In genomic region chr19:57818378-57818777, GRCh38 we compare ENCODE assay signal across 13 cellular contexts. TPM values are rescaled to one million over a fixed set of nuclear protein-coding genes. Genes with fewer than 3 reads are reported as not detected.
DNase-seq lines count a peak whose midpoint lies in the region; ATAC-seq and TF ChIP-seq lines count a peak whose summit lies in the region.
"Had no signal": no experiment of that assay in that cellular context is flagged by ENCODE, and none has a peak within 500 bp of the region (broad histone marks: within the 10 kb centered on the region; RNA-seq: fewer than 3 reads in every experiment).

No MANE protein-coding gene starts in this region.

- CTCF ChIA-PET in activated naive CD4-positive, alpha-beta T cell treated with anti-CD3 and anti-CD28 coated beads for 36 hours (lab: Charles Lee): interaction anchor here (0.6 to 1.0 kb wide), 3 partner anchors 13 to 1712 kb away, joined by 3 read pairs; no protein-coding TSS in a partner anchor

- H3K9me3 Mint-ChIP-seq in activated naive CD4-positive, alpha-beta T cell treated with anti-CD3 and anti-CD28 coated beads for 36 hours: no peaks in the 10 kb centered on the region
- H3K9me3 Mint-ChIP-seq in endodermal cell: no peaks in the 10 kb centered on the region
- H3K9me3 Mint-ChIP-seq in stimulated activated effector memory CD8-positive, alpha-beta T cell treated with anti-CD3 and anti-CD28 coated beads, Interleukin-12 subunit alpha, Interleukin-12 subunit beta, amount 100 ng/mL, for 72 hours: no peaks in the 10 kb centered on the region

- no peak overlapping the region for H3K9ac ChIP-seq in endodermal cell (ENCODE audit: extremely low read depth, low read length, poor library complexity, severe bottlenecking)

- H3K27ac Mint-ChIP-seq in activated naive CD4-positive, alpha-beta T cell treated with anti-CD3 and anti-CD28 coated beads for 36 hours: no peak overlapping the region
- H3K27ac Mint-ChIP-seq in endodermal cell: peak overlapping the region; percentile 97
- no peak overlapping the region for H3K27ac Mint-ChIP-seq in stimulated activated effector memory CD8-positive, alpha-beta T cell treated with anti-CD3 and anti-CD28 coated beads, Interleukin-12 subunit alpha, Interleukin-12 subunit beta, amount 100 ng/mL, for 72 hours

- no peak overlapping the region for H3K4me3 ChIP-seq in endodermal cell (ENCODE audit: low read length)

- H3K4me3 Mint-ChIP-seq in activated naive CD4-positive, alpha-beta T cell treated with anti-CD3 and anti-CD28 coated beads for 36 hours: peak overlapping the region; percentile 99
- peak overlapping the region; percentile 95 for H3K4me3 Mint-ChIP-seq in endodermal cell
- H3K4me3 Mint-ChIP-seq in stimulated activated effector memory CD8-positive, alpha-beta T cell treated with anti-CD3 and anti-CD28 coated beads, Interleukin-12 subunit alpha, Interleukin-12 subunit beta, amount 100 ng/mL, for 72 hours: peak overlapping the region; percentile 98

- no peak overlapping the region for H3K27ac ChIP-seq in endodermal cell (ENCODE audit: low read depth, low read length)

- H3K27me3 ChIP-seq in endodermal cell (ENCODE audit: control insufficient read depth, insufficient read depth, low read length, poor library complexity, severe bottlenecking): no peaks in the 10 kb centered on the region

- peaks cover 45% of the 10 kb centered on the region for H3K4me1 Mint-ChIP-seq in activated naive CD4-positive, alpha-beta T cell treated with anti-CD3 and anti-CD28 coated beads for 36 hours (ENCODE audit: low read depth)
- H3K4me1 Mint-ChIP-seq in endodermal cell: peaks cover 43% of the 10 kb centered on the region
- H3K4me1 Mint-ChIP-seq in stimulated activated effector memory CD8-positive, alpha-beta T cell treated with anti-CD3 and anti-CD28 coated beads, Interleukin-12 subunit alpha, Interleukin-12 subunit beta, amount 100 ng/mL, for 72 hours: peaks cover 58% of the 10 kb centered on the region

- intact Hi-C loops in activated naive CD4-positive, alpha-beta T cell treated with anti-CD3 and anti-CD28 coated beads for 36 hours (cut with micrococcal nuclease): loop anchor here (5.0 to 10.0 kb wide), 2 partner anchors 91 to 336 kb away; partner anchors contain the start of genes ZNF329 and ZNF671

- H3K36me3 ChIP-seq in endodermal cell (ENCODE audit: control insufficient read depth, insufficient read depth, low read length): peaks cover 13% of the 10 kb centered on the region

- H3K27me3 Mint-ChIP-seq in activated naive CD4-positive, alpha-beta T cell treated with anti-CD3 and anti-CD28 coated beads for 36 hours (ENCODE audit: low read depth): no peaks in the 10 kb centered on the region
- H3K27me3 Mint-ChIP-seq in endodermal cell (ENCODE audit: insufficient read depth): no peaks in the 10 kb centered on the region

- DNase-seq in activated naive CD4-positive, alpha-beta T cell treated with anti-CD3 and anti-CD28 coated beads for 36 hours: no peak
- DNase-seq in activated naive CD4-positive, alpha-beta T cell treated with Interleukin-2 at 50 U/mL for 16 hours: no peak
- DNase-seq in OCI-M1 (lab: John Stamatoyannopoulos, UW): peak; percentile 45
- peak; percentile 59 for DNase-seq in endodermal cell
- no peak for DNase-seq in stimulated activated effector memory CD8-positive, alpha-beta T cell treated with anti-CD3 and anti-CD28 coated beads, Interleukin-12 subunit alpha, Interleukin-12 subunit beta, amount 100 ng/mL, for 72 hours (ENCODE audit: low spot score in 2 of 2)
- DNase-seq in nucleus accumbens (lab: John Stamatoyannopoulos, UW): no peak
- DNase-seq: activated CD4-positive, alpha-beta T cell treated with anti-CD3 and anti-CD28 coated beads for 1 hour; kidney; NCI-H1436 treated with DMSO at 0.1 percent for 48 hours; SIG-M5; small intestine had no signal

- no peak for ATAC-seq in stimulated activated effector memory CD8-positive, alpha-beta T cell treated with anti-CD3 and anti-CD28 coated beads, Interleukin-12 subunit alpha, Interleukin-12 subunit beta, amount 100 ng/mL, for 72 hours
- ATAC-seq in HG03354 (IDR thresholded peaks at IDR 0.05; ENCODE audit: poor library complexity, severe bottlenecking, unreplicated experiment) (no peak), HG02642 (IDR thresholded peaks at IDR 0.05; ENCODE audit: poor library complexity, unreplicated experiment) (no peak)

- peaks cover 27% of the 10 kb centered on the region for H3K36me3 Mint-ChIP-seq in activated naive CD4-positive, alpha-beta T cell treated with anti-CD3 and anti-CD28 coated beads for 36 hours (ENCODE audit: low read depth)
- H3K36me3 Mint-ChIP-seq in endodermal cell (ENCODE audit: low read depth): peaks cover 19% of the 10 kb centered on the region
- peaks cover 52% of the 10 kb centered on the region for H3K36me3 Mint-ChIP-seq in stimulated activated effector memory CD8-positive, alpha-beta T cell treated with anti-CD3 and anti-CD28 coated beads, Interleukin-12 subunit alpha, Interleukin-12 subunit beta, amount 100 ng/mL, for 72 hours

- TF ChIP-seq CTCF in endodermal cell (conservative IDR thresholded peaks at IDR 0.05): no peak

- WGBS in endodermal cell (ENCODE audit: insufficient coverage in 1 of 2, insufficient read length in 1 of 2), 2 experiments: 79 to 92% methylated on average over 7 of the region's 7 CpGs

- H3K4me1 ChIP-seq in endodermal cell (ENCODE audit: control insufficient read depth, insufficient read depth, low read length): peaks cover 14% of the 10 kb centered on the region

- H3K9me3 ChIP-seq in endodermal cell (ENCODE audit: control insufficient read depth, low read length): no peaks in the 10 kb centered on the region

RNA-seq across cellular contexts. Expression of gene ZNF552, which starts 3.7 kb away (rescaled TPM):
- 1 to 10 TPM; 3.9 to 4.4 TPM for total RNA-seq in activated naive CD4-positive, alpha-beta T cell treated with anti-CD3 and anti-CD28 coated beads for 36 hours
- 10 to 100 TPM; 17.4 to 18.8 TPM for total RNA-seq in endodermal cell
- 4.9 TPM for polyA plus RNA-seq in endodermal cell (2013, experiment 1 of 2)
- 6.5 TPM for polyA plus RNA-seq in endodermal cell (2013, experiment 2 of 2)

RNA-seq across cellular contexts. Expression of gene ZNF587B, which starts 11.7 kb away (rescaled TPM):
- 1 to 10 TPM; 8.7 to 9.2 TPM for total RNA-seq in activated naive CD4-positive, alpha-beta T cell treated with anti-CD3 and anti-CD28 coated beads for 36 hours
- total RNA-seq in endodermal cell: 10 to 100 TPM; 37.0 to 39.9 TPM
- polyA plus RNA-seq in endodermal cell (2013, experiment 1 of 2): 9.2 TPM
- 8.9 TPM for polyA plus RNA-seq in endodermal cell (2013, experiment 2 of 2)

RNA-seq across cellular contexts. Expression of gene ZNF587, which starts 31.3 kb away (rescaled TPM):
- total RNA-seq in activated naive CD4-positive, alpha-beta T cell treated with anti-CD3 and anti-CD28 coated beads for 36 hours: 10 to 100 TPM; 17.5 to 20.2 TPM
- total RNA-seq in endodermal cell: 10 to 100 TPM; 64.1 to 98.1 TPM
- 24.8 TPM for polyA plus RNA-seq in endodermal cell (2013, experiment 1 of 2)
- polyA plus RNA-seq in endodermal cell (2013, experiment 2 of 2): 24.7 TPM

RNA-seq across cellular contexts. Expression of gene ZNF586, which starts 48.9 kb away (rescaled TPM):
- 10 to 100 TPM; 14.5 to 14.9 TPM for total RNA-seq in activated naive CD4-positive, alpha-beta T cell treated with anti-CD3 and anti-CD28 coated beads for 36 hours
- 10 to 100 TPM; 15.1 to 17.0 TPM for total RNA-seq in endodermal cell
- polyA plus RNA-seq in endodermal cell (2013, experiment 1 of 2): 8.7 TPM
- 7.6 TPM for polyA plus RNA-seq in endodermal cell (2013, experiment 2 of 2)

Comparison
In these comparisons a context has a peak if more than half of its experiments do, and no peak if none do; other contexts are left out.
1. DNase-seq: peak in OCI-M1 (single experiment) and endodermal cell (single experiment); none in activated naive CD4-positive, alpha-beta T cell treated with anti-CD3 and anti-CD28 coated beads for 36 hours (single experiment), activated naive CD4-positive, alpha-beta T cell treated with Interleukin-2 at 50 U/mL for 16 hours (single experiment), stimulated activated effector memory CD8-positive, alpha-beta T cell treated with anti-CD3 and anti-CD28 coated beads, Interleukin-12 subunit alpha, Interleukin-12 subunit beta, amount 100 ng/mL, for 72 hours (0 of 2) and nucleus accumbens (0 of 56).
2. Peak in every context shown above with its lines, with median percentiles within 50 percentile points of each other: H3K4me3 Mint-ChIP-seq.